25 cellular contexts compared by ENCODE assay signal in genomic region chr17:32323046-32323445, GRCh38. TPM values are rescaled to one million over a fixed set of nuclear protein-coding genes. Genes with fewer than 3 reads are reported as not detected.
DNase-seq lines count a peak whose midpoint lies in the region; ATAC-seq and TF ChIP-seq lines count a peak whose summit lies in the region.
"Had no signal": no experiment of that assay in that cellular context is flagged by ENCODE, and none has a peak within 500 bp of the region (broad histone marks: within the 10 kb centered on the region; RNA-seq: fewer than 3 reads in every experiment).

No MANE protein-coding gene starts in this region.

- H3K4me3 Mint-ChIP-seq in brain (no peak overlapping the region), nephron progenitor cell (no peak overlapping the region)
- H3K4me3 Mint-ChIP-seq: activated B cell treated with CpG ODN at 0.5 μM for 24 hours, HFFc6 had no signal

- H3K9me3 Mint-ChIP-seq in brain: no peaks in the 10 kb centered on the region
- no peaks in the 10 kb centered on the region for H3K9me3 Mint-ChIP-seq in nephron progenitor cell
- H3K9me3 Mint-ChIP-seq: activated B cell treated with CpG ODN at 0.5 μM for 24 hours; HFFc6; naive thymus-derived CD4-positive, alpha-beta T cell had no signal

- no peaks in the 10 kb centered on the region for H4K20me1 ChIP-seq in BLaER1
- no peaks in the 10 kb centered on the region for H4K20me1 ChIP-seq in BLaER1 treated with 17β-estradiol and CSF1 and Interleukin-3, amounts not matched to agents 10 nM and 100 nM

- TF ChIP-seq CTCF in brain (conservative IDR thresholded peaks at IDR 0.05) (no peak), nephron progenitor cell (IDR thresholded peaks at IDR 0.05) (no peak)

- H3K27ac ChIP-seq in BLaER1: no peak overlapping the region
- H3K27ac ChIP-seq in BLaER1 treated with 17β-estradiol and CSF1 and Interleukin-3, amounts not matched to agents 10 nM and 100 nM: peak overlapping the region in 8 of 11 experiments; percentile 19 to 74 (median 62); a peak in 12 of 22 replicates
- H3K27ac ChIP-seq: left ventricle myocardium inferior had no signal

- H3K9me3 ChIP-seq in BLaER1: no peaks in the 10 kb centered on the region
- H3K9me3 ChIP-seq in BLaER1 treated with 17β-estradiol and CSF1 and Interleukin-3, amounts not matched to agents 10 nM and 100 nM (replicated peaks in 1 of 11): no peaks in the 10 kb centered on the region
- H3K9me3 ChIP-seq: adrenal gland, body of pancreas, left ventricle myocardium inferior, pancreas had no signal

- H3K4me2 ChIP-seq in BLaER1: peak overlapping the region; percentile 37
- H3K4me2 ChIP-seq in BLaER1 treated with 17β-estradiol and CSF1 and Interleukin-3, amounts not matched to agents 10 nM and 100 nM: peak overlapping the region; percentile 24 to 84 (median 66); a peak in 21 of 22 replicates

- no peaks in the 10 kb centered on the region for H3K36me3 ChIP-seq in BLaER1
- H3K36me3 ChIP-seq in BLaER1 treated with 17β-estradiol and CSF1 and Interleukin-3, amounts not matched to agents 10 nM and 100 nM: 0 out of 22 replicates have a peak, but pooled peaks cover 0 to 4% (median 0%) of the 10 kb centered on the region in 11 experiments
- H3K36me3 ChIP-seq: adrenal gland, left ventricle myocardium inferior, pancreas had no signal

- H3K4me3 ChIP-seq in BLaER1: no peak overlapping the region
- no peak overlapping the region for H3K4me3 ChIP-seq in BLaER1 treated with 17β-estradiol and CSF1 and Interleukin-3, amounts not matched to agents 10 nM and 100 nM
- H3K4me3 ChIP-seq: adrenal gland, body of pancreas, left ventricle myocardium inferior, pancreas had no signal

- peak overlapping the region in 4 of 5 experiments; percentile 11 to 81 (median 66) for H3K27ac Mint-ChIP-seq in brain
- peak overlapping the region; percentile 52 for H3K27ac Mint-ChIP-seq in nephron progenitor cell
- H3K27ac Mint-ChIP-seq: activated B cell treated with CpG ODN at 0.5 μM for 24 hours, HFFc6 had no signal

- no peaks in the 10 kb centered on the region for H3K27me3 ChIP-seq in BLaER1
- no peaks in the 10 kb centered on the region for H3K27me3 ChIP-seq in BLaER1 treated with 17β-estradiol and CSF1 and Interleukin-3, amounts not matched to agents 10 nM and 100 nM
- H3K27me3 ChIP-seq: adrenal gland, body of pancreas, pancreas had no signal

- H3K9ac ChIP-seq in BLaER1: no peak overlapping the region
- H3K9ac ChIP-seq in BLaER1 treated with 17β-estradiol and CSF1 and Interleukin-3, amounts not matched to agents 10 nM and 100 nM: peak overlapping the region in 4 of 11 experiments; percentile 1 to 50 (median 38); a peak in 2 of 22 replicates

- DNase-seq in nephron progenitor cell: no peak
- no peak for DNase-seq in NCI-H2107 (lab: John Stamatoyannopoulos, UW)
- DNase-seq: activated B cell treated with CpG ODN at 0.5 μM for 24 hours; activated gamma-delta T cell treated with Interleukin-2 at 50 U/mL for 16 hours; activated T-cell treated with anti-CD3 and anti-CD28 coated beads, Interleukin-2, amount 50 U/mL, for 1 hour; effector CD8-positive, alpha-beta T cell; HFFc6; left ventricle myocardium inferior; midbrain; NCI-H1092 treated with DMSO at 0.1 percent for 48 hours; NCI-H187; NCI-H526; Right ventricle myocardium superior; small intestine; stimulated activated CD4-positive, alpha-beta T cell treated with anti-CD3 and anti-CD28 coated beads, Interleukin-1b, Interleukin-23, amount 100 ng/mL, for 48 hours had no signal

- H3K36me3 Mint-ChIP-seq in brain: no peaks in the 10 kb centered on the region
- H3K36me3 Mint-ChIP-seq in nephron progenitor cell (ENCODE audit: low read depth): no peaks in the 10 kb centered on the region
- H3K36me3 Mint-ChIP-seq: naive thymus-derived CD4-positive, alpha-beta T cell had no signal

- H3K27me3 Mint-ChIP-seq in brain: peaks cover 5% of the 10 kb centered on the region
- H3K27me3 Mint-ChIP-seq in nephron progenitor cell (ENCODE audit: low read depth, poor library complexity): peaks cover 22% of the 10 kb centered on the region
- H3K27me3 Mint-ChIP-seq: activated B cell treated with CpG ODN at 0.5 μM for 24 hours had no signal

- ATAC-seq in GM19328 (IDR thresholded peaks at IDR 0.05; ENCODE audit: unreplicated experiment): no peak
- no peak for ATAC-seq in HG03025 (IDR thresholded peaks at IDR 0.05; ENCODE audit: low FRiP score, unreplicated experiment)

- peaks cover 15% of the 10 kb centered on the region for H3K4me1 ChIP-seq in BLaER1
- H3K4me1 ChIP-seq in BLaER1 treated with 17β-estradiol and CSF1 and Interleukin-3, amounts not matched to agents 10 nM and 100 nM: peaks cover 15 to 94% (median 48%) of the 10 kb centered on the region in 10 experiments
- H3K4me1 ChIP-seq: body of pancreas, pancreas had no signal

- peaks cover 19% of the 10 kb centered on the region for H3K4me1 Mint-ChIP-seq in brain
- H3K4me1 Mint-ChIP-seq in nephron progenitor cell: peaks cover 18% of the 10 kb centered on the region

RNA-seq across cellular contexts. Expression of gene C17orf75, which starts 18.9 kb away (rescaled TPM):
- polyA plus RNA-seq in brain (ENCODE audit: insufficient read depth, low read depth, low replicate concordance): 29.8 TPM

RNA-seq across cellular contexts. Expression of gene ZNF207, which starts 26.9 kb away (rescaled TPM):
- polyA plus RNA-seq in brain (ENCODE audit: insufficient read depth, low read depth, low replicate concordance): 139 TPM

RNA-seq across cellular contexts. Expression of gene RHBDL3, which starts 57.4 kb away (rescaled TPM):
- 26.6 TPM for polyA plus RNA-seq in brain (ENCODE audit: insufficient read depth, low read depth, low replicate concordance)
- polyA plus RNA-seq: CD14-positive monocyte; naive thymus-derived CD4-positive, alpha-beta T cell had no signal
